Comparison of ENCODE assay signal across 8 cellular contexts in genomic region chr4:48944659-48945290, GRCh38. TPM values are rescaled to one million over a fixed set of nuclear protein-coding genes. Genes with fewer than 3 reads are reported as not detected.
DNase-seq lines count a peak whose midpoint lies in the region; FAIRE-seq and TF ChIP-seq lines count a peak whose summit lies in the region.
"Had no signal": no experiment of that assay in that cellular context is flagged by ENCODE, and none has a peak within 500 bp of the region (broad histone marks: within the 10 kb centered on the region; RNA-seq: fewer than 3 reads in every experiment).

No MANE protein-coding gene starts in this region.

- H3K27me3 ChIP-seq in WERI-Rb-1 (ENCODE audit: insufficient read depth, low read depth, severe bottlenecking) (no peaks in the 10 kb centered on the region), endodermal cell (ENCODE audit: control insufficient read depth, insufficient read depth, low read length, poor library complexity, severe bottlenecking) (peaks cover 19% of the 10 kb centered on the region)

- H3K4me3 ChIP-seq in HFF-Myc (replicated peaks; ENCODE audit: low read depth, low read length): no peak overlapping the region
- H3K4me3 ChIP-seq in WERI-Rb-1 (ENCODE audit: low read depth, low read length): no peak overlapping the region
- no peak overlapping the region for H3K4me3 ChIP-seq in endodermal cell (ENCODE audit: low read length)

- H3K9ac ChIP-seq in endodermal cell (ENCODE audit: extremely low read depth, low read length, poor library complexity, severe bottlenecking): no peak overlapping the region

- H3K9me3 ChIP-seq in WERI-Rb-1 (ENCODE audit: severe bottlenecking) (no peaks in the 10 kb centered on the region), endodermal cell (ENCODE audit: control insufficient read depth, low read length) (no peaks in the 10 kb centered on the region)

- 74 to 76% methylated on average over 6 to 8 of the region's 8 CpGs for WGBS in endodermal cell (ENCODE audit: insufficient coverage in 1 of 2, insufficient read length in 1 of 2), 2 experiments

- H3K36me3 Mint-ChIP-seq in endodermal cell (ENCODE audit: low read depth): no peaks in the 10 kb centered on the region

- H3K27ac Mint-ChIP-seq in endodermal cell: no peak overlapping the region
- H3K27ac Mint-ChIP-seq: stimulated activated naive CD8-positive, alpha-beta T cell treated with anti-CD3 and anti-CD28 coated beads, Interleukin-15, Interleukin-2, amounts not matched to agents 100 ng/mL and 50 ng/mL, for 24 hours had no signal

- TF ChIP-seq CTCF in HFF-Myc (IDR thresholded peaks at IDR 0.05; ENCODE audit: low read depth, low read length, missing control alignments) (peak; percentile 52), WERI-Rb-1 (IDR thresholded peaks at IDR 0.05; ENCODE audit: low read depth, low read length) (peak; percentile 58), endodermal cell (conservative IDR thresholded peaks at IDR 0.05) (peak; percentile 75)

- H3K27me3 Mint-ChIP-seq in endodermal cell (ENCODE audit: insufficient read depth): peaks cover 12% of the 10 kb centered on the region
- H3K27me3 Mint-ChIP-seq: stimulated activated naive CD8-positive, alpha-beta T cell treated with anti-CD3 and anti-CD28 coated beads, Interleukin-15, Interleukin-2, amounts not matched to agents 100 ng/mL and 50 ng/mL, for 24 hours had no signal

- no peaks in the 10 kb centered on the region for H3K4me1 Mint-ChIP-seq in endodermal cell

- no peaks in the 10 kb centered on the region for H3K36me3 ChIP-seq in WERI-Rb-1
- H3K36me3 ChIP-seq in endodermal cell (ENCODE audit: control insufficient read depth, insufficient read depth, low read length): no peaks in the 10 kb centered on the region

- no peak for FAIRE-seq in GM12892 (lab: Jason Lieb, UNC)

- H3K9me3 Mint-ChIP-seq in endodermal cell: no peaks in the 10 kb centered on the region
- H3K9me3 Mint-ChIP-seq: stimulated activated naive CD8-positive, alpha-beta T cell treated with anti-CD3 and anti-CD28 coated beads, Interleukin-15, Interleukin-2, amounts not matched to agents 100 ng/mL and 50 ng/mL, for 24 hours had no signal

- H3K4me1 ChIP-seq in endodermal cell (ENCODE audit: control insufficient read depth, insufficient read depth, low read length): no peaks in the 10 kb centered on the region

- H3K4me3 Mint-ChIP-seq in endodermal cell: no peak overlapping the region
- H3K4me3 Mint-ChIP-seq: stimulated activated naive CD8-positive, alpha-beta T cell treated with anti-CD3 and anti-CD28 coated beads, Interleukin-15, Interleukin-2, amounts not matched to agents 100 ng/mL and 50 ng/mL, for 24 hours had no signal

- no peak for DNase-seq in HFF-Myc (ENCODE audit: extremely low read depth, low read depth)
- DNase-seq in WERI-Rb-1: peak; percentile 30
- DNase-seq in endodermal cell: peak; percentile 84
- DNase-seq in stimulated activated CD4-positive, alpha-beta T cell treated with anti-CD3 and anti-CD28 coated beads, TNF-alpha, amount 100 ng/mL, for 48 hours (ENCODE audit: low read depth in 3 of 3): peak; percentile 36 to 53 (median 36)
- no peak for DNase-seq in globus pallidus (ENCODE audit: low spot score)
- DNase-seq in GM19238 (ENCODE audit: insufficient read length, low spot score): no peak
- no peak for DNase-seq in GM12892 (ENCODE audit: insufficient read length)

- H3K27ac ChIP-seq in WERI-Rb-1 (no peak overlapping the region), endodermal cell (ENCODE audit: low read depth, low read length) (no peak overlapping the region)

- no peak for TF ChIP-seq POLR2A in GM12892 (IDR thresholded peaks at IDR 0.05; ENCODE audit: low read depth, low read length)

RNA-seq across cellular contexts. Expression of gene OCIAD2, which starts 38.2 kb away (rescaled TPM):
- total RNA-seq in endodermal cell: 10 to 100 TPM; 65.7 to 73.9 TPM
- polyA plus RNA-seq in endodermal cell (2013, experiment 1 of 2): 62.5 TPM
- 67.5 TPM for polyA plus RNA-seq in endodermal cell (2013, experiment 2 of 2)
- 76.6 TPM for polyA plus RNA-seq in GM12892 (2012; ENCODE audit: missing spikeins)

RNA-seq across cellular contexts. Expression of gene CWH43, which starts 41.3 kb away (rescaled TPM):
- not detected for total RNA-seq in endodermal cell
- polyA plus RNA-seq in endodermal cell (2013, experiment 1 of 2): not detected
- not detected for polyA plus RNA-seq in endodermal cell (2013, experiment 2 of 2)
- not detected for polyA plus RNA-seq in GM12892 (2012; ENCODE audit: missing spikeins)

Comparison
In these comparisons a context has a peak if more than half of its experiments do, and no peak if none do; other contexts are left out.
1. DNase-seq: peak in WERI-Rb-1 (single experiment), endodermal cell (single experiment) and stimulated activated CD4-positive, alpha-beta T cell treated with anti-CD3 and anti-CD28 coated beads, TNF-alpha, amount 100 ng/mL, for 48 hours (3 of 3); none in HFF-Myc (single experiment), globus pallidus (single experiment), GM19238 (single experiment) and GM12892 (single experiment).
2. Peak in every context shown above with its lines, with median percentiles within 50 percentile points of each other: CTCF ChIP-seq.